ENCODE assay signal across 34 cellular contexts in genomic region chr20:62344092-62344491, GRCh38.
"Had no signal": no experiment of that assay in that cellular context is flagged by ENCODE, and none has a peak within 500 bp of the region (broad histone marks: within the 10 kb centered on the region; RNA-seq: fewer than 3 reads in every experiment).

No MANE protein-coding gene starts in this region.

- H3K4me1 Mint-ChIP-seq: activated CD8-positive, alpha-beta memory T cell treated with anti-CD3 and anti-CD28 coated beads, Interleukin-2, amount 10 ng/mL, durations not matched to agents 7 days and 5 days; activated naive CD4-positive, alpha-beta T cell treated with anti-CD3 and anti-CD28 coated beads, Interleukin-2, amount 10 ng/mL, durations not matched to agents 7 days and 5 days; activated naive CD8-positive, alpha-beta T cell treated with anti-CD3 and anti-CD28 coated beads, Interleukin-2, amount 10 ng/mL, durations not matched to agents 7 days and 5 days; brain; T-helper 17 cell had no signal

- H3K36me3 Mint-ChIP-seq: activated CD8-positive, alpha-beta memory T cell treated with anti-CD3 and anti-CD28 coated beads, Interleukin-2, amount 10 ng/mL, durations not matched to agents 7 days and 5 days; activated naive CD4-positive, alpha-beta T cell treated with anti-CD3 and anti-CD28 coated beads, Interleukin-2, amount 10 ng/mL, durations not matched to agents 7 days and 5 days had no signal

- H3K27ac Mint-ChIP-seq: activated B cell treated with CpG ODN at 0.5 μM for 24 hours; activated CD8-positive, alpha-beta memory T cell treated with anti-CD3 and anti-CD28 coated beads, Interleukin-2, amount 10 ng/mL, durations not matched to agents 7 days and 5 days; activated CD8-positive, alpha-beta T cell treated with anti-CD3 and anti-CD28 coated beads for 36 hours; activated naive CD4-positive, alpha-beta T cell treated with anti-CD3 and anti-CD28 coated beads, Interleukin-2, amount 10 ng/mL, durations not matched to agents 7 days and 5 days; activated naive CD4-positive, alpha-beta T cell treated with anti-CD3 and anti-CD28 coated beads, Interleukin-2, amount 50 U/mL, for 72 hours; activated naive CD8-positive, alpha-beta T cell treated with anti-CD3 and anti-CD28 coated beads, Interleukin-2, amount 10 ng/mL, durations not matched to agents 7 days and 5 days; activated T-cell treated with anti-CD3 and anti-CD28 coated beads, Interleukin-2, amount 50 U/mL, for 24 hours; activated T-cell treated with anti-CD3 and anti-CD28 coated beads, Interleukin-2, amount 50 U/mL, for 72 hours; brain; T-helper 17 cell; T-helper 2 cell treated with Interferon-gamma antibody and Interleukin-4, amounts not matched to agents 5 μg/mL and 100 μg/mL, for 36 hours had no signal

- H3K9me3 ChIP-seq: ascending aorta, breast epithelium, colonic mucosa, esophagus squamous epithelium, gastroesophageal sphincter had no signal

- H3K4me1 ChIP-seq: ascending aorta, breast epithelium, colonic mucosa, esophagus squamous epithelium, gastroesophageal sphincter, heart right ventricle had no signal

- DNase-seq: activated B cell treated with CpG ODN at 0.5 μM for 24 hours; activated CD4-positive, alpha-beta T cell treated with anti-CD3 and anti-CD28 coated beads for 48 hours; activated CD4-positive, alpha-beta T cell treated with anti-CD3 and anti-CD28 coated beads, Interleukin-2, amount 50 U/mL, for 1 hour; activated CD4-positive, alpha-beta T cell treated with anti-CD3 and anti-CD28 coated beads, Interleukin-2, amount 50 U/mL, for 48 hours; activated CD8-positive, alpha-beta memory T cell treated with anti-CD3 and anti-CD28 coated beads, Interleukin-2, amount 10 ng/mL, durations not matched to agents 7 days and 5 days; activated CD8-positive, alpha-beta memory T cell treated with anti-CD3 and anti-CD28 coated beads, Interleukin-2, amount 50 U/mL, for 48 hours; activated CD8-positive, alpha-beta T cell treated with anti-CD3 and anti-CD28 coated beads for 36 hours; activated gamma-delta T cell; activated naive CD4-positive, alpha-beta T cell; activated naive CD4-positive, alpha-beta T cell treated with anti-CD3 and anti-CD28 coated beads, Interleukin-2, amount 10 ng/mL, durations not matched to agents 7 days and 5 days; activated naive CD8-positive, alpha-beta T cell treated with anti-CD3 and anti-CD28 coated beads, Interleukin-2, amount 10 ng/mL, durations not matched to agents 7 days and 5 days; activated T-cell treated with anti-CD3 and anti-CD28 coated beads for 4 hours; activated T-cell treated with anti-CD3 and anti-CD28 coated beads, Interleukin-2, amount 50 U/mL, for 24 hours; activated T-cell treated with anti-CD3 and anti-CD28 coated beads, Interleukin-2, amount 50 U/mL, for 72 hours; central memory CD4-positive, alpha-beta T cell; cerebellar nuclear complex; colonic mucosa; effector CD8-positive, alpha-beta T cell; esophagus squamous epithelium; heart right ventricle; T-helper 17 cell; T1000; WERI-Rb-1 had no signal

- H3K27ac ChIP-seq: ascending aorta, breast epithelium, cardiac muscle cell, colonic mucosa, epithelial cell of prostate, esophagus squamous epithelium, heart right ventricle, WERI-Rb-1 had no signal

- H3K4me3 Mint-ChIP-seq: activated B cell treated with CpG ODN at 0.5 μM for 24 hours; activated CD8-positive, alpha-beta memory T cell treated with anti-CD3 and anti-CD28 coated beads, Interleukin-2, amount 10 ng/mL, durations not matched to agents 7 days and 5 days; activated CD8-positive, alpha-beta T cell treated with anti-CD3 and anti-CD28 coated beads for 36 hours; activated naive CD4-positive, alpha-beta T cell treated with anti-CD3 and anti-CD28 coated beads, Interleukin-2, amount 10 ng/mL, durations not matched to agents 7 days and 5 days; activated naive CD8-positive, alpha-beta T cell treated with anti-CD3 and anti-CD28 coated beads, Interleukin-2, amount 10 ng/mL, durations not matched to agents 7 days and 5 days; activated T-cell treated with anti-CD3 and anti-CD28 coated beads, Interleukin-2, amount 50 U/mL, for 24 hours; activated T-cell treated with anti-CD3 and anti-CD28 coated beads, Interleukin-2, amount 50 U/mL, for 72 hours; brain; T-helper 17 cell; T-helper 2 cell treated with Interferon-gamma antibody and Interleukin-4, amounts not matched to agents 5 μg/mL and 100 μg/mL, for 36 hours had no signal

- H3K27me3 ChIP-seq: ascending aorta, breast epithelium, cardiac muscle cell, colonic mucosa, esophagus squamous epithelium, gastroesophageal sphincter, heart right ventricle had no signal

- H3K36me3 ChIP-seq: breast epithelium, colonic mucosa had no signal

- H3K4me3 ChIP-seq: ascending aorta, breast epithelium, cardiac muscle cell, colonic mucosa, esophagus squamous epithelium, gastroesophageal sphincter, heart right ventricle had no signal

- H3K27me3 Mint-ChIP-seq: activated B cell treated with CpG ODN at 0.5 μM for 24 hours; activated CD8-positive, alpha-beta T cell treated with anti-CD3 and anti-CD28 coated beads for 36 hours; activated naive CD8-positive, alpha-beta T cell treated with anti-CD3 and anti-CD28 coated beads, Interleukin-2, amount 10 ng/mL, durations not matched to agents 7 days and 5 days; brain had no signal

- FAIRE-seq: endometrium, endothelial cell of umbilical vein had no signal

- ATAC-seq: activated CD4-positive, CD25-positive, alpha-beta regulatory T cell treated with anti-CD3 and anti-CD28 coated beads, Interleukin-2, amount 50 U/mL, for 24 hours; activated CD8-positive, alpha-beta memory T cell treated with anti-CD3 and anti-CD28 coated beads, Interleukin-2, amount 10 ng/mL, durations not matched to agents 7 days and 5 days; activated CD8-positive, alpha-beta T cell treated with anti-CD3 and anti-CD28 coated beads for 36 hours; activated naive CD4-positive, alpha-beta T cell treated with anti-CD3 and anti-CD28 coated beads, Interleukin-2, amount 50 U/mL, for 72 hours; activated T-cell treated with anti-CD3 and anti-CD28 coated beads, Interleukin-2, amount 50 U/mL, for 72 hours; gastroesophageal sphincter; heart right ventricle; T-helper 17 cell had no signal
